ENCODE assay signal across 17 cellular contexts in genomic region chr2:100944617-100945432, GRCh38.
"Had no signal": no experiment of that assay in that cellular context is flagged by ENCODE, and none has a peak within 500 bp of the region (broad histone marks: within the 10 kb centered on the region; RNA-seq: fewer than 3 reads in every experiment).

No MANE protein-coding gene starts in this region.

- H3K79me2 ChIP-seq: parathyroid adenoma had no signal

- H3K4me1 ChIP-seq: adrenal gland, foreskin keratinocyte, lower lobe of right lung, parathyroid adenoma, sigmoid colon, tibial artery had no signal

- H3K36me3 ChIP-seq: adrenal gland, cardiac muscle cell, lower lobe of right lung had no signal

- H2AFZ ChIP-seq: parathyroid adenoma had no signal

- H3K9me3 ChIP-seq: adrenal gland, lower lobe of right lung, sigmoid colon, tibial artery had no signal

- ATAC-seq: activated CD4-positive, CD25-positive, alpha-beta regulatory T cell treated with anti-CD3 and anti-CD28 coated beads, Interleukin-2, amount 50 U/mL, for 24 hours; activated naive CD4-positive, alpha-beta T cell treated with anti-CD3 and anti-CD28 coated beads, Interleukin-2, amount 50 U/mL, for 72 hours; activated T-cell treated with anti-CD3 and anti-CD28 coated beads, Interleukin-2, amount 50 U/mL, for 72 hours; foreskin keratinocyte; lower lobe of right lung; stimulated activated naive B cell treated with anti-CD40 and anti-IgM and Interleukin-4, amounts not matched to agents 10 μg/mL and 1 μg/mL and 100 μg/mL, for 72 hours had no signal

- H3K27ac ChIP-seq: adrenal gland, cardiac muscle cell, foreskin keratinocyte, lower lobe of right lung, parathyroid adenoma, sigmoid colon, tibial artery had no signal

- H3K27me3 ChIP-seq: adrenal gland, cardiac muscle cell, dorsolateral prefrontal cortex, foreskin keratinocyte, sigmoid colon, tibial artery had no signal

- H3K9ac ChIP-seq: parathyroid adenoma had no signal

- DNase-seq: activated CD4-positive, alpha-beta T cell treated with anti-CD3 and anti-CD28 coated beads, Interleukin-2, amount 10 ng/mL, durations not matched to agents 7 days and 5 days; activated CD8-positive, alpha-beta memory T cell treated with anti-CD3 and anti-CD28 coated beads, Interleukin-2, amount 50 U/mL, for 4 hours; activated effector memory CD4-positive, alpha-beta T cell treated with anti-CD3 and anti-CD28 coated beads, Interleukin-2, amount 50 U/mL, for 16 hours; activated T-cell treated with anti-CD3 and anti-CD28 coated beads, Interleukin-2, amount 50 U/mL, for 72 hours; adrenal gland; dorsolateral prefrontal cortex; foreskin keratinocyte; hippocampal formation; islet precursor cell; lower lobe of right lung; sigmoid colon; stimulated activated naive B cell treated with anti-CD40 and anti-IgM and Interleukin-4, amounts not matched to agents 10 μg/mL and 1 μg/mL and 100 μg/mL, for 72 hours; tibial artery had no signal

- H3K4me3 ChIP-seq: adrenal gland, cardiac muscle cell, dorsolateral prefrontal cortex, lower lobe of right lung, sigmoid colon, tibial artery had no signal
